ENCODE assay signal across 33 cellular contexts in the genomic region with DNA sequence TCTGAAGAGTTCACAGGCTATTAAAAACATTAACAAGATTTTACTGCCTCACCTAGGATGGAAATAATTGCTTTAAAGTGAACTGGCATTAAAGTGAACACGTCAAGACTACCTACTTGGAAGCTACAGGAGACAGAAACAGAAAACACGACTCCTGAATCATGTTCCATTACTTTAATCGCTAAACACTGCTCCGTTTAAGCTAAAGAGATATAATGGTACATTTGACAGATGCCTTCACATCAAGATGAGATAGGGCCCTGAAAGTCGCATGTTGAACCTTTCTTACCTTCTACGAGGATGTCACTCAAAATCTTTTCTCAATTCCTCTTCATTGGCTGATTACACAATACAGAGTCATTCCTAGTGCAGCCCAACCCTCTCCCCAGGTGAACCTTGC.
DNase-seq lines count a peak whose midpoint lies in the region; ATAC-seq and TF ChIP-seq lines count a peak whose summit lies in the region.
"Had no signal": no experiment of that assay in that cellular context is flagged by ENCODE, and none has a peak within 500 bp of the region (broad histone marks: within the 10 kb centered on the region; RNA-seq: fewer than 3 reads in every experiment).

No MANE protein-coding gene starts in this region.

- no peaks in the 10 kb centered on the region for H4K20me1 ChIP-seq in IMR-90 (ENCODE audit: insufficient read depth, low read length)
- no peaks in the 10 kb centered on the region for H4K20me1 ChIP-seq in neural cell (ENCODE audit: insufficient read depth)
- H4K20me1 ChIP-seq: BLaER1; BLaER1 treated with 17β-estradiol and CSF1 and Interleukin-3, amounts not matched to agents 10 nM and 100 nM had no signal

- intact Hi-C loops in IMR-90 (cut with micrococcal nuclease), result no loop called here
- intact Hi-C loops in activated naive CD4-positive, alpha-beta T cell treated with anti-CD3 and anti-CD28 coated beads for 36 hours (cut with micrococcal nuclease), result no loop called here

- no peaks in the 10 kb centered on the region for H3K79me1 ChIP-seq in IMR-90 (ENCODE audit: low read depth in 1 of 2, low read length in 2 of 2)

- no peaks in the 10 kb centered on the region for H3K36me3 Mint-ChIP-seq in activated naive CD4-positive, alpha-beta T cell treated with anti-CD3 and anti-CD28 coated beads for 36 hours (ENCODE audit: low read depth)
- H3K36me3 Mint-ChIP-seq in activated naive CD8-positive, alpha-beta T cell treated with anti-CD3 and anti-CD28 coated beads for 36 hours, result no peaks in the 10 kb centered on the region
- H3K36me3 Mint-ChIP-seq: CD14-positive monocyte; CD4-positive, alpha-beta memory T cell; CD4-positive, CD25-positive, alpha-beta regulatory T cell; CD8-positive, alpha-beta T cell had no signal

- 40% methylated on average over 2 of the region's 6 CpGs; no CpG with 5 or more reads in 1 of the 2 experiments for WGBS in IMR-90 (ENCODE audit: extremely low coverage in 2 of 2, insufficient read length in 1 of 2), 2 experiments

- no peak overlapping the region for H4K5ac ChIP-seq in IMR-90 (ENCODE audit: low read depth, low read length)

- H2AFZ ChIP-seq in IMR-90 (replicated peaks; ENCODE audit: low read length, poor library complexity), result no peak overlapping the region
- no peak overlapping the region for H2AFZ ChIP-seq in neural cell (ENCODE audit: low read depth, low read length)

- no peak overlapping the region for H3K14ac ChIP-seq in IMR-90 (replicated peaks; ENCODE audit: low read depth, low read length)

- H3K36me3 ChIP-seq in IMR-90 (ENCODE audit: control insufficient read depth, insufficient read depth, low read length) (no peaks in the 10 kb centered on the region), neural cell (ENCODE audit: insufficient read depth, low read length) (no peaks in the 10 kb centered on the region)
- H3K36me3 ChIP-seq: BE2C; BLaER1; BLaER1 treated with 17β-estradiol and CSF1 and Interleukin-3, amounts not matched to agents 10 nM and 100 nM had no signal

- no TSS peak for BruUV-seq in IMR-90 (replicated peaks; lab: Mats Ljungman, UMichigan)

- H3K9ac ChIP-seq in IMR-90 (ENCODE audit: low read depth, low read length) (no peak overlapping the region), neural cell (ENCODE audit: low read length) (no peak overlapping the region)
- H3K9ac ChIP-seq: BLaER1; BLaER1 treated with 17β-estradiol and CSF1 and Interleukin-3, amounts not matched to agents 10 nM and 100 nM had no signal

- H3K4me3 ChIP-seq in IMR-90 (ENCODE audit: insufficient read depth, low read depth, low read length), result no peak overlapping the region
- no peak overlapping the region for H3K4me3 ChIP-seq in epithelial cell of esophagus (ENCODE audit: low read length)
- no peak overlapping the region for H3K4me3 ChIP-seq in neural cell (ENCODE audit: low read length)
- H3K4me3 ChIP-seq: A549; BLaER1; BLaER1 treated with 17β-estradiol and CSF1 and Interleukin-3, amounts not matched to agents 10 nM and 100 nM had no signal

- no peak overlapping the region for H2AK5ac ChIP-seq in IMR-90 (ENCODE audit: low read depth, low read length)

- no peak for ATAC-seq in IMR-90 (ENCODE audit: low read depth)
- no peak for ATAC-seq in activated CD4-positive, CD25-positive, alpha-beta regulatory T cell treated with anti-CD3 and anti-CD28 coated beads, Interleukin-2, amount 50 U/mL, for 24 hours
- ATAC-seq: A549; CD8-positive, alpha-beta T cell had no signal

- CTCF ChIA-PET in IMR-90 (lab: Yijun Ruan, JAX), result interaction anchor here (1.1 kb wide), 1 partner anchor 15 kb away, joined by 3 read pairs; no protein-coding TSS in a partner anchor
- CTCF ChIA-PET in activated naive CD4-positive, alpha-beta T cell treated with anti-CD3 and anti-CD28 coated beads for 36 hours (lab: Charles Lee), result interaction anchor here (0.9 kb wide), 1 partner anchor 10 kb away, joined by 3 read pairs; no protein-coding TSS in a partner anchor

- H2BK5ac ChIP-seq in IMR-90 (ENCODE audit: low read depth, low read length, poor library complexity, severe bottlenecking), result no peak overlapping the region

- in situ Hi-C loops in IMR-90 (cut with MboI; ENCODE audit: low sequenced_read_pairs), result no loop called here

- H3K9me1 ChIP-seq in IMR-90 (ENCODE audit: insufficient read depth, low read length), result no peaks in the 10 kb centered on the region

- H2BK120ac ChIP-seq in IMR-90 (ENCODE audit: low read depth, low read length), result no peak overlapping the region

- no peak overlapping the region for H4K8ac ChIP-seq in IMR-90 (ENCODE audit: low read depth in 2 of 2, low read length in 2 of 2)

- TF ChIP-seq CTCF in IMR-90 (conservative IDR thresholded peaks at IDR 0.05; ENCODE audit: low read depth, low read length) (no peak), epithelial cell of esophagus (IDR thresholded peaks at IDR 0.05; ENCODE audit: insufficient read depth, low read depth, low read length, missing control alignments) (no peak), neural cell (IDR thresholded peaks at IDR 0.05; ENCODE audit: poor library complexity, severe bottlenecking) (no peak)

- H4K91ac ChIP-seq in IMR-90 (ENCODE audit: insufficient read depth, low read depth, low read length), result no peak overlapping the region

- TF ChIP-seq POLR2A in IMR-90 (IDR thresholded peaks at IDR 0.05; ENCODE audit: low read depth, low read length), result no peak

- H3K27ac ChIP-seq in IMR-90 (ENCODE audit: insufficient read depth, low read length) (no peak overlapping the region), neural cell (ENCODE audit: low read length) (peak overlapping the region; percentile 38)
- H3K27ac ChIP-seq: 22Rv1; A549; BLaER1; BLaER1 treated with 17β-estradiol and CSF1 and Interleukin-3, amounts not matched to agents 10 nM and 100 nM; C4-2B had no signal

- H3K27me3 Mint-ChIP-seq in activated naive CD4-positive, alpha-beta T cell treated with anti-CD3 and anti-CD28 coated beads for 36 hours (ENCODE audit: low read depth), result no peaks in the 10 kb centered on the region
- H3K27me3 Mint-ChIP-seq in activated naive CD8-positive, alpha-beta T cell treated with anti-CD3 and anti-CD28 coated beads for 36 hours, result no peaks in the 10 kb centered on the region
- H3K27me3 Mint-ChIP-seq: B cell; CD4-positive, alpha-beta T cell had no signal

- POLR2A ChIA-PET in IMR-90 (lab: Charles Lee; ENCODE audit: unreplicated experiment), result no interaction called here

- H3K18ac ChIP-seq in IMR-90 (ENCODE audit: low read depth, low read length), result no peak overlapping the region

- H3K79me2 ChIP-seq in neural cell (replicated peaks; ENCODE audit: insufficient read depth, low read length), result no peaks in the 10 kb centered on the region

- DNase-seq in IMR-90 (no peak), epithelial cell of esophagus (ENCODE audit: low read depth) (peak; percentile 28)
- no peak for DNase-seq in activated naive CD4-positive, alpha-beta T cell treated with anti-CD3 and anti-CD28 coated beads for 36 hours
- DNase-seq in activated naive CD8-positive, alpha-beta T cell treated with anti-CD3 and anti-CD28 coated beads for 36 hours, result no peak
- DNase-seq: 8988T; ACHN; AML-193; BE2C; C1 segment of cervical spinal cord; Caco-2; Calu3; CD4-positive, alpha-beta memory T cell; CD4-positive, alpha-beta T cell; CD4-positive, CD25-positive, alpha-beta regulatory T cell; CD8-positive, alpha-beta memory T cell; CD8-positive, alpha-beta T cell; COR-L47; DMS 273 treated with DMSO at 0.1 percent for 48 hours; DMS153; DMS53; DMS79; DMS79 treated with DMSO at 0.1 percent for 48 hours; DND-41; EL had no signal

- H3K27ac Mint-ChIP-seq in activated naive CD4-positive, alpha-beta T cell treated with anti-CD3 and anti-CD28 coated beads for 36 hours, result no peak overlapping the region
- H3K27ac Mint-ChIP-seq in activated naive CD8-positive, alpha-beta T cell treated with anti-CD3 and anti-CD28 coated beads for 36 hours, result no peak overlapping the region
- H3K27ac Mint-ChIP-seq: B cell; CD14-positive monocyte; CD4-positive, alpha-beta memory T cell; CD4-positive, alpha-beta T cell; CD4-positive, CD25-positive, alpha-beta regulatory T cell; CD8-positive, alpha-beta memory T cell; CD8-positive, alpha-beta T cell had no signal

- no peak overlapping the region for H2AK9ac ChIP-seq in IMR-90 (replicated peaks; ENCODE audit: low read depth, low read length, poor library complexity)

- TF ChIP-seq EP300 in neural cell (conservative IDR thresholded peaks at IDR 0.05; ENCODE audit: poor library complexity, severe bottlenecking), result peak; percentile 94

- H2BK15ac ChIP-seq in IMR-90 (ENCODE audit: low read depth, low read length), result no peak overlapping the region

- no peaks in the 10 kb centered on the region for H3F3A ChIP-seq in neural cell (ENCODE audit: insufficient read depth, low read length, poor library complexity, severe bottlenecking)

- H3K4me2 ChIP-seq in IMR-90 (ENCODE audit: low read depth, low read length) (no peak overlapping the region), neural cell (ENCODE audit: low read length) (no peak overlapping the region)
- H3K4me2 ChIP-seq: A549; BLaER1; BLaER1 treated with 17β-estradiol and CSF1 and Interleukin-3, amounts not matched to agents 10 nM and 100 nM had no signal

- TF ChIP-seq RAD21 in IMR-90 (IDR thresholded peaks at IDR 0.05; ENCODE audit: low read length) (no peak), neural cell (conservative IDR thresholded peaks at IDR 0.05) (peak; percentile 34)

- H3K4me3 Mint-ChIP-seq in activated naive CD4-positive, alpha-beta T cell treated with anti-CD3 and anti-CD28 coated beads for 36 hours, result no peak overlapping the region
- H3K4me3 Mint-ChIP-seq in activated naive CD8-positive, alpha-beta T cell treated with anti-CD3 and anti-CD28 coated beads for 36 hours, result no peak overlapping the region
- H3K4me3 Mint-ChIP-seq: B cell; CD14-positive monocyte; CD4-positive, alpha-beta memory T cell; CD4-positive, alpha-beta T cell; CD4-positive, CD25-positive, alpha-beta regulatory T cell; CD8-positive, alpha-beta memory T cell; CD8-positive, alpha-beta T cell had no signal

- H3K9me3 ChIP-seq in IMR-90 (ENCODE audit: control insufficient read depth, insufficient read depth, low read length), result no peaks in the 10 kb centered on the region
- H3K9me3 ChIP-seq in neural cell (ENCODE audit: low read length), result no peaks in the 10 kb centered on the region
- H3K9me3 ChIP-seq: A549, BE2C had no signal

- H3K9me3 Mint-ChIP-seq in activated naive CD4-positive, alpha-beta T cell treated with anti-CD3 and anti-CD28 coated beads for 36 hours, result no peaks in the 10 kb centered on the region
- H3K9me3 Mint-ChIP-seq in activated naive CD8-positive, alpha-beta T cell treated with anti-CD3 and anti-CD28 coated beads for 36 hours, result no peaks in the 10 kb centered on the region
- H3K9me3 Mint-ChIP-seq: CD4-positive, alpha-beta T cell; CD8-positive, alpha-beta memory T cell; CD8-positive, alpha-beta T cell had no signal

- no peaks in the 10 kb centered on the region for H3K9me2 ChIP-seq in neural cell (ENCODE audit: insufficient read depth, low read length)

- no peak overlapping the region for H3K23ac ChIP-seq in IMR-90 (ENCODE audit: low read depth, low read length)

- H2BK20ac ChIP-seq in IMR-90 (ENCODE audit: low read depth, low read length), result no peak overlapping the region

- no peaks in the 10 kb centered on the region for H3K4me1 Mint-ChIP-seq in activated naive CD4-positive, alpha-beta T cell treated with anti-CD3 and anti-CD28 coated beads for 36 hours (ENCODE audit: low read depth)
- H3K4me1 Mint-ChIP-seq in activated naive CD8-positive, alpha-beta T cell treated with anti-CD3 and anti-CD28 coated beads for 36 hours, result no peaks in the 10 kb centered on the region
- H3K4me1 Mint-ChIP-seq: B cell; CD8-positive, alpha-beta memory T cell had no signal

- no peak overlapping the region for H3K56ac ChIP-seq in IMR-90 (ENCODE audit: extremely low read depth, insufficient read depth, low read length)

- no peaks in the 10 kb centered on the region for H3K4me1 ChIP-seq in IMR-90 (ENCODE audit: control insufficient read depth, insufficient read depth, low read length)
- H3K4me1 ChIP-seq: A549, BE2C, BLaER1, Caco-2 had no signal

- peaks cover 10% of the 10 kb centered on the region; the same call in 1 of the 2 replicates for H3K27me3 ChIP-seq in IMR-90 (ENCODE audit: control insufficient read depth, insufficient read depth, low read length)
- no peaks in the 10 kb centered on the region for H3K27me3 ChIP-seq in neural cell (ENCODE audit: insufficient read depth, low read depth, low read length)
- H3K27me3 ChIP-seq: BE2C; BLaER1; BLaER1 treated with 17β-estradiol and CSF1 and Interleukin-3, amounts not matched to agents 10 nM and 100 nM had no signal

- no peak overlapping the region for H3K4ac ChIP-seq in IMR-90 (ENCODE audit: low read depth, low read length)

- dilution Hi-C loops in IMR-90 (cut with HindIII; ENCODE audit: low sequenced_read_pairs, unreplicated experiment), result no loop called here
